Comparison of ENCODE assay signal across 1 cellular context in the genomic region with DNA sequence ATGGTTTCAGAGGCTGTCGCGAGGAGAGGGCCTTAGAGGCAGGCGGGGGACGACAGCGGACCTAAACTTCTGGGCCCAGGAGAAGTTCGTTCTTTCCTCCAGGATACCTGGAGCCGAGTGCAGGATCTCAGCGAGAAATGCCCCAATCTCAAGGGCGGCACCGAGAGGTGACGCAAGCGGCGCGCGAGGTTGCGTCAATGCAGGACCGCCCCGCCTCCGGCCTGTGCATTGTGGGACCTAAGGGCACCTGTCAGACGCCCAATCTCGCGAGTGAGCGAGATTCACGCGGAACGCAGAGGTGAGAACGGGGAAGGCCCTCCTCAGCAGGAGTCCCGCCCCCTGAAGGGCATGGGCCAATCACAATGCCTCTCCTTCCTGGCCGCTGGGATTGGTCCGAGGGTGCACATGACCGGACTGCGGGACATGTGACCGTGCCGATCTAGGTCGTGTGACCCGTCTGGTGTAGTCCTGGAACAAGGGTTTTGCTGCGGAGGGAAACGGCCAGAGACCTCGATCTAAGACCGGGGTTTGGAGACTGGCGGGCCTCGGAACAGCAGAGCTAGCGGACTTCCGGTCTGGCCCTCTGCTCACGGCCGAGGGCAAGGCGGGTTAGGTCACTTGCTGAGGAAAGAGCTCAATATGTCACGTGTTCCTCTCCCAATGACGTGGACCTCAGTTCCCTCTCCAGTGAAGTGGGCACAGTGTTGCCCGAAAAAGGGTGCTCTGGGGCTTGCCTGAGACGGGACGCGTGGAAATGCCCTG.
TF ChIP-seq lines count a peak whose summit lies in the region.

No MANE protein-coding gene starts in this region.

TF ChIP-seq in K562, 482 proteins besides CTCF, POLR2A, EP300 and RAD21 (continued from another document and continues in another):
- TF ChIP-seq KDM5B (IDR thresholded peaks at IDR 0.05; ENCODE audit: insufficient replicate concordance, low read depth, low read length): peak; percentile 58
- TF ChIP-seq RBM34 (IDR thresholded peaks at IDR 0.05; ENCODE audit: borderline replicate concordance, insufficient read depth, low read length): no peak
- TF ChIP-seq ZNF232 (CRISPR knock-in tag; IDR thresholded peaks at IDR 0.05): no peak
- no peak for TF ChIP-seq ARNT (IDR thresholded peaks at IDR 0.05)
- TF ChIP-seq, protein P1, sequence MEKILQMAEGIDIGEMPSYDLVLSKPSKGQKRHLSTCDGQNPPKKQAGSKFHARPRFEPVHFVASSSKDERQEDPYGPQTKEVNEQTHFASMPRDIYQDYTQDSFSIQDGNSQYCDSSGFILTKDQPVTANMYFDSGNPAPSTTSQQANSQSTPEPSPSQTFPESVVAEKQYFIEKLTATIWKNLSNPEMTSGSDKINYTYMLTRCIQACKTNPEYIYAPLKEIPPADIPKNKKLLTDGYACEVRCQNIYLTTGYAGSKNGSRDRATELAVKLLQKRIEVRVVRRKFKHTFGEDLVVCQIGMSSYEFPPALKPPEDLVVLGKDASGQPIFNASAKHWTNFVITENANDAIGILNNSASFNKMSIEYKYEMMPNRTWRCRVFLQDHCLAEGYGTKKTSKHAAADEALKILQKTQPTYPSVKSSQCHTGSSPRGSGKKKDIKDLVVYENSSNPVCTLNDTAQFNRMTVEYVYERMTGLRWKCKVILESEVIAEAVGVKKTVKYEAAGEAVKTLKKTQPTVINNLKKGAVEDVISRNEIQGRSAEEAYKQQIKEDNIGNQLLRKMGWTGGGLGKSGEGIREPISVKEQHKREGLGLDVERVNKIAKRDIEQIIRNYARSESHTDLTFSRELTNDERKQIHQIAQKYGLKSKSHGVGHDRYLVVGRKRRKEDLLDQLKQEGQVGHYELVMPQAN (IDR thresholded peaks at IDR 0.05; ENCODE audit: borderline replicate concordance): peak; percentile 96
- TF ChIP-seq SMAD1 (IDR thresholded peaks at IDR 0.05; ENCODE audit: low read depth, low read length, partially characterized antibody): peak; percentile 92
- peak; percentile 94 for TF ChIP-seq TAF1 (IDR thresholded peaks at IDR 0.05; ENCODE audit: control insufficient read depth, extremely low read depth, insufficient read depth, low read length, severe bottlenecking)
- peak; percentile 95 for TF ChIP-seq ESRRA (IDR thresholded peaks at IDR 0.05; ENCODE audit: borderline replicate concordance, low read depth)
- TF ChIP-seq MYNN (IDR thresholded peaks at IDR 0.05): no peak
- no peak for TF ChIP-seq MYNN (CRISPR knock-in tag; IDR thresholded peaks at IDR 0.05)
- peak; percentile 95 for TF ChIP-seq TOE1 (IDR thresholded peaks at IDR 0.05; ENCODE audit: borderline replicate concordance)
- no peak for TF ChIP-seq TOE1 (CRISPR knock-in tag; IDR thresholded peaks at IDR 0.05; ENCODE audit: borderline replicate concordance, low read depth)
- TF ChIP-seq FOXK2 (conservative IDR thresholded peaks at IDR 0.05 in 1 of 2, IDR thresholded peaks at IDR 0.05 in 1 of 2; ENCODE audit: low read depth in 2 of 2): peak; percentile 39 to 86; a peak in 3 of 4 replicates
- peak; percentile 89 for TF ChIP-seq HMBOX1 (IDR thresholded peaks at IDR 0.05)
- TF ChIP-seq, protein P2, sequence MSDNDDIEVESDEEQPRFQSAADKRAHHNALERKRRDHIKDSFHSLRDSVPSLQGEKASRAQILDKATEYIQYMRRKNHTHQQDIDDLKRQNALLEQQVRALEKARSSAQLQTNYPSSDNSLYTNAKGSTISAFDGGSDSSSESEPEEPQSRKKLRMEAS (CRISPR knock-in tag; IDR thresholded peaks at IDR 0.05): peak; percentile 84
- TF ChIP-seq L3MBTL2 (IDR thresholded peaks at IDR 0.05): peak; percentile 83
- no peak for TF ChIP-seq FOXA1 (IDR thresholded peaks at IDR 0.05; ENCODE audit: borderline replicate concordance)
- no peak for TF ChIP-seq PTBP1 (IDR thresholded peaks at IDR 0.05; ENCODE audit: low read depth, low read length)
- peak; percentile 98 for TF ChIP-seq CEBPB (tag; IDR thresholded peaks at IDR 0.05)
- peak; percentile 48 for TF ChIP-seq NFIC (IDR thresholded peaks at IDR 0.05)
- TF ChIP-seq FOXM1 (IDR thresholded peaks at IDR 0.05; ENCODE audit: low read depth): no peak
- no peak for TF ChIP-seq FOXM1 (CRISPR knock-in tag; IDR thresholded peaks at IDR 0.05; ENCODE audit: low read depth)
- TF ChIP-seq TRIM24 (IDR thresholded peaks at IDR 0.05): peak in 1 of 2 experiments; percentile 36; a peak in 1 of 4 replicates
- no peak for TF ChIP-seq FUS (optimal IDR thresholded peaks at IDR 0.05; ENCODE audit: low read depth, low read length)
- TF ChIP-seq, protein P3, sequence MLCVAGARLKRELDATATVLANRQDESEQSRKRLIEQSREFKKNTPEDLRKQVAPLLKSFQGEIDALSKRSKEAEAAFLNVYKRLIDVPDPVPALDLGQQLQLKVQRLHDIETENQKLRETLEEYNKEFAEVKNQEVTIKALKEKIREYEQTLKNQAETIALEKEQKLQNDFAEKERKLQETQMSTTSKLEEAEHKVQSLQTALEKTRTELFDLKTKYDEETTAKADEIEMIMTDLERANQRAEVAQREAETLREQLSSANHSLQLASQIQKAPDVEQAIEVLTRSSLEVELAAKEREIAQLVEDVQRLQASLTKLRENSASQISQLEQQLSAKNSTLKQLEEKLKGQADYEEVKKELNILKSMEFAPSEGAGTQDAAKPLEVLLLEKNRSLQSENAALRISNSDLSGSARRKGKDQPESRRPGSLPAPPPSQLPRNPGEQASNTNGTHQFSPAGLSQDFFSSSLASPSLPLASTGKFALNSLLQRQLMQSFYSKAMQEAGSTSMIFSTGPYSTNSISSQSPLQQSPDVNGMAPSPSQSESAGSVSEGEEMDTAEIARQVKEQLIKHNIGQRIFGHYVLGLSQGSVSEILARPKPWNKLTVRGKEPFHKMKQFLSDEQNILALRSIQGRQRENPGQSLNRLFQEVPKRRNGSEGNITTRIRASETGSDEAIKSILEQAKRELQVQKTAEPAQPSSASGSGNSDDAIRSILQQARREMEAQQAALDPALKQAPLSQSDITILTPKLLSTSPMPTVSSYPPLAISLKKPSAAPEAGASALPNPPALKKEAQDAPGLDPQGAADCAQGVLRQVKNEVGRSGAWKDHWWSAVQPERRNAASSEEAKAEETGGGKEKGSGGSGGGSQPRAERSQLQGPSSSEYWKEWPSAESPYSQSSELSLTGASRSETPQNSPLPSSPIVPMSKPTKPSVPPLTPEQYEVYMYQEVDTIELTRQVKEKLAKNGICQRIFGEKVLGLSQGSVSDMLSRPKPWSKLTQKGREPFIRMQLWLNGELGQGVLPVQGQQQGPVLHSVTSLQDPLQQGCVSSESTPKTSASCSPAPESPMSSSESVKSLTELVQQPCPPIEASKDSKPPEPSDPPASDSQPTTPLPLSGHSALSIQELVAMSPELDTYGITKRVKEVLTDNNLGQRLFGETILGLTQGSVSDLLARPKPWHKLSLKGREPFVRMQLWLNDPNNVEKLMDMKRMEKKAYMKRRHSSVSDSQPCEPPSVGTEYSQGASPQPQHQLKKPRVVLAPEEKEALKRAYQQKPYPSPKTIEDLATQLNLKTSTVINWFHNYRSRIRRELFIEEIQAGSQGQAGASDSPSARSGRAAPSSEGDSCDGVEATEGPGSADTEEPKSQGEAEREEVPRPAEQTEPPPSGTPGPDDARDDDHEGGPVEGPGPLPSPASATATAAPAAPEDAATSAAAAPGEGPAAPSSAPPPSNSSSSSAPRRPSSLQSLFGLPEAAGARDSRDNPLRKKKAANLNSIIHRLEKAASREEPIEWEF (CRISPR knock-in tag; IDR thresholded peaks at IDR 0.05): no peak
- peak; percentile 95 for TF ChIP-seq FOS (IDR thresholded peaks at IDR 0.05; ENCODE audit: extremely low read depth, insufficient read length)
- peak; percentile 96 for TF ChIP-seq POLR2B (IDR thresholded peaks at IDR 0.05; ENCODE audit: low read depth, partially characterized antibody)
- peak; percentile 86 for TF ChIP-seq RBFOX2 (IDR thresholded peaks at IDR 0.05; ENCODE audit: low read depth, low read length)
- peak; percentile 52 for TF ChIP-seq VEZF1 (CRISPR knock-in tag; IDR thresholded peaks at IDR 0.05)
- TF ChIP-seq HBP1 (CRISPR knock-in tag; IDR thresholded peaks at IDR 0.05): 0 out of 2 replicates have a peak, but pooled peaks have one; percentile 7
- TF ChIP-seq EP400 (IDR thresholded peaks at IDR 0.05): peak; percentile 94
- no peak for TF ChIP-seq NCOA6 (IDR thresholded peaks at IDR 0.05)
- no peak for TF ChIP-seq RFX5 (IDR thresholded peaks at IDR 0.05; ENCODE audit: low read depth, low read length)
- TF ChIP-seq HDAC1 (IDR thresholded peaks at IDR 0.05): peak in 1 of 2 experiments; percentile 94; a peak in 2 of 4 replicates
- TF ChIP-seq CHCHD3 (CRISPR knock-in tag; IDR thresholded peaks at IDR 0.05): no peak
- TF ChIP-seq, protein P4, sequence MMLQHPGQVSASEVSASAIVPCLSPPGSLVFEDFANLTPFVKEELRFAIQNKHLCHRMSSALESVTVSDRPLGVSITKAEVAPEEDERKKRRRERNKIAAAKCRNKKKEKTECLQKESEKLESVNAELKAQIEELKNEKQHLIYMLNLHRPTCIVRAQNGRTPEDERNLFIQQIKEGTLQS (IDR thresholded peaks at IDR 0.05): peak; percentile 95
- TF ChIP-seq, protein P4 (CRISPR knock-in tag; conservative IDR thresholded peaks at IDR 0.05): peak; percentile 76
- peak; percentile 99 for TF ChIP-seq CHD2 (IDR thresholded peaks at IDR 0.05; ENCODE audit: low read depth, low read length)
- TF ChIP-seq ZFP36 (IDR thresholded peaks at IDR 0.05; ENCODE audit: low read depth, low read length, partially characterized antibody): no peak
- peak in 1 of 2 experiments; percentile 90; a peak in 2 of 4 replicates for TF ChIP-seq ZNF639 (CRISPR knock-in tag; conservative IDR thresholded peaks at IDR 0.05 in 1 of 2, IDR thresholded peaks at IDR 0.05 in 1 of 2)
- TF ChIP-seq ZNF134 (CRISPR knock-in tag; conservative IDR thresholded peaks at IDR 0.05): 0 out of 2 replicates have a peak, but pooled peaks have one; percentile 8
- TF ChIP-seq NEUROD1 (IDR thresholded peaks at IDR 0.05; ENCODE audit: borderline replicate concordance, low read depth, low read length, partially characterized antibody): peak; percentile 92
- TF ChIP-seq, protein P5, sequence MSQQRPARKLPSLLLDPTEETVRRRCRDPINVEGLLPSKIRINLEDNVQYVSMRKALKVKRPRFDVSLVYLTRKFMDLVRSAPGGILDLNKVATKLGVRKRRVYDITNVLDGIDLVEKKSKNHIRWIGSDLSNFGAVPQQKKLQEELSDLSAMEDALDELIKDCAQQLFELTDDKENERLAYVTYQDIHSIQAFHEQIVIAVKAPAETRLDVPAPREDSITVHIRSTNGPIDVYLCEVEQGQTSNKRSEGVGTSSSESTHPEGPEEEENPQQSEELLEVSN (IDR thresholded peaks at IDR 0.05; ENCODE audit: borderline replicate concordance in 1 of 2, extremely low read depth in 1 of 2, insufficient read depth in 1 of 2, insufficient read length in 1 of 2, low read depth in 1 of 2, low read length in 1 of 2, poor library complexity in 1 of 2, severe bottlenecking in 1 of 2): peak; percentile 62 to 70
- peak; percentile 83 for TF ChIP-seq TFAP4 (CRISPR knock-in tag; IDR thresholded peaks at IDR 0.05; ENCODE audit: borderline replicate concordance)
